1 cellular context compared by ENCODE assay signal in the genomic region with DNA sequence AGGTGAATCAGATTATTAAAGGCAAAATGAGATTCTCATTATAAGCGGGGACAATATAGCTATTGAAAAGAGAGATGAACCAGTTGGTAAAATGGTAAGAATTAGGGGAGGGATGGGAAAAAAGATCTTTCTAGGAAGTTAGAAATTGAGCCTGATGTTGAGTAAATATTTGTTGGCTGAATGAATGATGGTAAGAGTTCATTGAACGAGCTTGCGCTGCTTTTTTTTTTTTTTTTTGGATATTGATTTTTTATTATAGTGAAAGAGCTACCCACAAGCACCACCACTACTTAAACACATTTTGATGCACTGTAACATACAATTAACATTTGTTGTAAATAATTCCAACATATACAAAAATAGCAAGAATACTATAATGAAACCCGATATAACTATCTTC.
TF ChIP-seq lines count a peak whose summit lies in the region.

No MANE protein-coding gene starts in this region.

TF ChIP-seq in HepG2, 621 proteins besides CTCF, POLR2A, EP300 and RAD21:
- TF ChIP-seq, protein P1, sequence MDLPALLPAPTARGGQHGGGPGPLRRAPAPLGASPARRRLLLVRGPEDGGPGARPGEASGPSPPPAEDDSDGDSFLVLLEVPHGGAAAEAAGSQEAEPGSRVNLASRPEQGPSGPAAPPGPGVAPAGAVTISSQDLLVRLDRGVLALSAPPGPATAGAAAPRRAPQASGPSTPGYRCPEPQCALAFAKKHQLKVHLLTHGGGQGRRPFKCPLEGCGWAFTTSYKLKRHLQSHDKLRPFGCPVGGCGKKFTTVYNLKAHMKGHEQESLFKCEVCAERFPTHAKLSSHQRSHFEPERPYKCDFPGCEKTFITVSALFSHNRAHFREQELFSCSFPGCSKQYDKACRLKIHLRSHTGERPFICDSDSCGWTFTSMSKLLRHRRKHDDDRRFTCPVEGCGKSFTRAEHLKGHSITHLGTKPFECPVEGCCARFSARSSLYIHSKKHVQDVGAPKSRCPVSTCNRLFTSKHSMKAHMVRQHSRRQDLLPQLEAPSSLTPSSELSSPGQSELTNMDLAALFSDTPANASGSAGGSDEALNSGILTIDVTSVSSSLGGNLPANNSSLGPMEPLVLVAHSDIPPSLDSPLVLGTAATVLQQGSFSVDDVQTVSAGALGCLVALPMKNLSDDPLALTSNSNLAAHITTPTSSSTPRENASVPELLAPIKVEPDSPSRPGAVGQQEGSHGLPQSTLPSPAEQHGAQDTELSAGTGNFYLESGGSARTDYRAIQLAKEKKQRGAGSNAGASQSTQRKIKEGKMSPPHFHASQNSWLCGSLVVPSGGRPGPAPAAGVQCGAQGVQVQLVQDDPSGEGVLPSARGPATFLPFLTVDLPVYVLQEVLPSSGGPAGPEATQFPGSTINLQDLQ (CRISPR knock-in tag; IDR thresholded peaks at IDR 0.05), result no peak
- 0 out of 2 replicates have a peak, but pooled peaks have one; percentile 22 for TF ChIP-seq BCL6 (CRISPR knock-in tag; IDR thresholded peaks at IDR 0.05)
TF ChIP-seq in HepG2: peak in this region for 1.
